ENCODE assay signal across 23 cellular contexts in genomic region chr3:66198437-66199088, GRCh38.
"Had no signal": no experiment of that assay in that cellular context is flagged by ENCODE, and none has a peak within 500 bp of the region (broad histone marks: within the 10 kb centered on the region; RNA-seq: fewer than 3 reads in every experiment).

No MANE protein-coding gene starts in this region.

- H3K36me3 ChIP-seq: esophagus squamous epithelium, left ventricle myocardium inferior, ovary, right lobe of liver, tibial nerve had no signal

- H3K27me3 ChIP-seq: ovary, right lobe of liver, tibial nerve had no signal

- H3K4me3 ChIP-seq: esophagus squamous epithelium, left ventricle myocardium inferior, lung, ovary, right lobe of liver, tibial nerve had no signal

- H3K27ac Mint-ChIP-seq: activated B cell treated with CpG ODN at 0.5 μM for 24 hours; endodermal cell; nephron progenitor cell; progenitor cell of endocrine pancreas; T-helper 2 cell treated with Interferon-gamma antibody and Interleukin-4, amounts not matched to agents 5 μg/mL and 100 μg/mL, for 36 hours had no signal

- H3K4me3 Mint-ChIP-seq: activated B cell treated with CpG ODN at 0.5 μM for 24 hours; endodermal cell; nephron progenitor cell; T-helper 2 cell treated with Interferon-gamma antibody and Interleukin-4, amounts not matched to agents 5 μg/mL and 100 μg/mL, for 36 hours had no signal

- H3K4me1 ChIP-seq: right lobe of liver had no signal

- H3K9me3 ChIP-seq: esophagus squamous epithelium, left ventricle myocardium inferior, ovary, right lobe of liver, tibial nerve had no signal

- H3K27ac ChIP-seq: esophagus squamous epithelium, left ventricle myocardium inferior, ovary, right lobe of liver, tibial nerve had no signal

- DNase-seq: activated B cell treated with CpG ODN at 0.5 μM for 24 hours; activated CD4-positive, alpha-beta T cell treated with anti-CD3 and anti-CD28 coated beads, Interleukin-2, amount 50 U/mL, for 1 hour; activated gamma-delta T cell treated with Interleukin-2 at 50 U/mL for 16 hours; activated naive CD4-positive, alpha-beta T cell treated with anti-CD3 and anti-CD28 coated beads, Interleukin-2, amount 50 U/mL, for 16 hours; activated T-cell treated with anti-CD3 and anti-CD28 coated beads for 4 hours; amniotic stem cell; caudate nucleus; endodermal cell; esophagus squamous epithelium; foreskin melanocyte; glutamatergic neuron; islet precursor cell; left ventricle myocardium inferior; mesendoderm; nephron progenitor cell; ovary; right lobe of liver; stimulated activated CD4-positive, alpha-beta T cell treated with anti-CD3 and anti-CD28 coated beads, Interleukin-4, amount 100 ng/mL, for 1 hour; T-helper 1 cell had no signal

- H3K4me1 Mint-ChIP-seq: activated B cell treated with CpG ODN at 0.5 μM for 24 hours, nephron progenitor cell had no signal

- H3K9me3 Mint-ChIP-seq: activated B cell treated with CpG ODN at 0.5 μM for 24 hours; endodermal cell; nephron progenitor cell; T-helper 2 cell treated with Interferon-gamma antibody and Interleukin-4, amounts not matched to agents 5 μg/mL and 100 μg/mL, for 36 hours had no signal
